1 cellular context compared by ENCODE assay signal in the genomic region with DNA sequence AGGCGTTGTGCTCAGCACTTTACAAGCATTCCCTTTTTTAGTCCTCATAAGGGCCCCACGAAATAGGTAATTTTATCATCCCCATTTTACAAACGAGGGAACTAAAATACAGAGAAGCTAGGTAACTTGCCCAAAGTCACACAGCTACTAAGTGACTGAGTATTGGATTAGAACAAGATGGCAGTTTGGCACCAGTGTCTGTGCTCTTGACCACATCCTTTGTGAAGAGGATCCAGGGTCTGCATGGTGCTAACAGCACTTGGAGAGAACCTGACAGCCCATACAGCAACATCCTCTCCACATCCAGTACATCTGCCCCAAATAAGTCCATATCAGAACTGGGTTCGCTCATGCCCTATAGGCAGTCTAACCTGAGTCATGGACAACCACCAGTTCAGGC.
TF ChIP-seq lines count a peak whose summit lies in the region.

No MANE protein-coding gene starts in this region.

TF ChIP-seq in GM23338, 12 proteins besides CTCF, POLR2A, EP300 and RAD21 (continued from another document):
- TF ChIP-seq, protein P1, sequence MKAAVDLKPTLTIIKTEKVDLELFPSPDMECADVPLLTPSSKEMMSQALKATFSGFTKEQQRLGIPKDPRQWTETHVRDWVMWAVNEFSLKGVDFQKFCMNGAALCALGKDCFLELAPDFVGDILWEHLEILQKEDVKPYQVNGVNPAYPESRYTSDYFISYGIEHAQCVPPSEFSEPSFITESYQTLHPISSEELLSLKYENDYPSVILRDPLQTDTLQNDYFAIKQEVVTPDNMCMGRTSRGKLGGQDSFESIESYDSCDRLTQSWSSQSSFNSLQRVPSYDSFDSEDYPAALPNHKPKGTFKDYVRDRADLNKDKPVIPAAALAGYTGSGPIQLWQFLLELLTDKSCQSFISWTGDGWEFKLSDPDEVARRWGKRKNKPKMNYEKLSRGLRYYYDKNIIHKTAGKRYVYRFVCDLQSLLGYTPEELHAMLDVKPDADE (IDR thresholded peaks at IDR 0.05), result no peak
- no peak for TF ChIP-seq CREB1 (CRISPR knock-in tag; IDR thresholded peaks at IDR 0.05; ENCODE audit: low read depth)
